10 cellular contexts compared by ENCODE assay signal in the genomic region with DNA sequence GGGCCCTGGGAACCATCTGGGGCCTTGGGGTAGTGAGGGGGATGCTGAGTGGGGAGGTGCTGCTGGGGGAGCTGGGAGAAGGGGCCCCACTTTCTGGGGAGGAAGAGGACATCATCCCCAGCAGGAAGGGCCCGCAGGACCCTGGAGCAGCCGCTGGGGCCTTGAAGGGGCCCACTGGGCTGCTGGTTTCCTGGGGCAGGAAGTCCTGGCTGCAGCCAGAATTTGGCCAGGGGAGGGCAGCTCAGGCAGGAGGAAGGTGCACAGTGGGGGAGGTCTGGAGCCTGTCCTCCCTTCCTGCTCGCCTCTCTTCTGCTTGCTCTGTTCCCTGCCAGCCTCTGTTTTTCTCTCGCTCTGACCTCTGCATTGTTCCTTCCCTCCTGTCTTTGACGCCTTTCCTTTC. TPM values are rescaled to one million over a fixed set of nuclear protein-coding genes. Genes with fewer than 3 reads are reported as not detected.
A peak's percentile ranks its signal among the peaks of the same experiment; 100 is the strongest.
DNase-seq lines count a peak whose midpoint lies in the region; ATAC-seq, FAIRE-seq and TF ChIP-seq lines count a peak whose summit lies in the region.
"Had no signal": no experiment of that assay in that cellular context is flagged by ENCODE, and none has a peak within 500 bp of the region (broad histone marks: within the 10 kb centered on the region; RNA-seq: fewer than 3 reads in every experiment).

No MANE protein-coding gene starts in this region.

- H3K4me3 ChIP-seq in A673 (ENCODE audit: low read depth, low read length, poor library complexity, severe bottlenecking) (no peak overlapping the region), GM12878 (no peak overlapping the region), left lung (no peak overlapping the region)
- no peak overlapping the region for H3K4me3 ChIP-seq in effector memory CD4-positive, alpha-beta T cell (ENCODE audit: insufficient read depth, low read depth, low read length, poor library complexity, severe bottlenecking)
- H3K4me3 ChIP-seq: smooth muscle cell had no signal

- H3K27me3 ChIP-seq in A673 (replicated peaks; ENCODE audit: insufficient read depth, low read depth, low read length, poor library complexity) (no peaks in the 10 kb centered on the region), GM12878 (replicated peaks in 1 of 2; ENCODE audit: control insufficient read depth in 2 of 2, insufficient read depth in 2 of 2, low read length in 1 of 2) (no peaks in the 10 kb centered on the region), left lung (no peaks in the 10 kb centered on the region)
- H3K27me3 ChIP-seq in effector memory CD4-positive, alpha-beta T cell (replicated peaks; ENCODE audit: control insufficient read depth, insufficient read depth, low read length, poor library complexity, severe bottlenecking), result no peaks in the 10 kb centered on the region

- no peak for TF ChIP-seq RAD21 in GM12878 (IDR thresholded peaks at IDR 0.05; ENCODE audit: insufficient read depth, low read depth, low read length)

- no peak overlapping the region for H3K4me2 ChIP-seq in GM12878 (ENCODE audit: control insufficient read depth, insufficient read depth)
- H3K4me2 ChIP-seq: smooth muscle cell had no signal

- TF ChIP-seq CTCF in A673 (conservative IDR thresholded peaks at IDR 0.05; ENCODE audit: low read depth, low read length) (no peak), GM12878 (IDR thresholded peaks at IDR 0.05 in 2 of 3, conservative IDR thresholded peaks at IDR 0.05 in 1 of 3; ENCODE audit: control insufficient read depth in 2 of 3, extremely low read depth in 1 of 3, insufficient read depth in 1 of 3, low read depth in 3 of 3, low read length in 3 of 3) (no peak), left lung (IDR thresholded peaks at IDR 0.05) (no peak)

- in situ Hi-C loops in GM12878 (cut with MboI), result no loop called here

- BruUV-seq in A673 (replicated peaks; lab: Mats Ljungman, UMichigan) (no TSS peak), GM12878 (replicated peaks; lab: Mats Ljungman, UMichigan) (no TSS peak)

- SMC1A ChIA-PET in GM12878 (lab: Charles Lee; ENCODE audit: uncharacterized antibody, unreplicated experiment), result no interaction called here

- no peaks in the 10 kb centered on the region for H4K20me1 ChIP-seq in GM12878 (ENCODE audit: control insufficient read depth, insufficient read depth)

- ATAC-seq in GM12878, result peak; percentile 52; the same call in 2 of the 3 replicates
- ATAC-seq in left lung, result peak; percentile 11
- ATAC-seq in GM19455 (IDR thresholded peaks at IDR 0.05; ENCODE audit: unreplicated experiment), result no peak
- ATAC-seq in activated CD4-positive, CD25-positive, alpha-beta regulatory T cell treated with anti-CD3 and anti-CD28 coated beads, Interleukin-2, amount 50 U/mL, for 24 hours, result no peak

- H3K9me3 ChIP-seq in A673 (ENCODE audit: low read depth, low read length, poor library complexity, severe bottlenecking) (no peaks in the 10 kb centered on the region), GM12878 (replicated peaks; ENCODE audit: control insufficient read depth, insufficient read depth, low read length) (no peaks in the 10 kb centered on the region), left lung (no peaks in the 10 kb centered on the region)
- H3K9me3 ChIP-seq in effector memory CD4-positive, alpha-beta T cell (ENCODE audit: control insufficient read depth, low read length), result no peaks in the 10 kb centered on the region

- H3K9ac ChIP-seq in GM12878 (ENCODE audit: control insufficient read depth, insufficient read depth, low read length), result no peak overlapping the region

- POLR2A ChIA-PET in A673 (lab: Charles Lee; ENCODE audit: low non-redundant PET), result no interaction called here
- POLR2A ChIA-PET in GM12878 (lab: Charles Lee), result no interaction called here

- no peak for FAIRE-seq in GM12878 (lab: Jason Lieb, UNC)
- FAIRE-seq: colon had no signal

- WGBS in GM12878 (ENCODE audit: insufficient coverage, insufficient replicate concordance, low lambda C conversion rate, missing lambda C conversion rate), result 22% methylated on average over 5 of the region's 5 CpGs

- CTCF ChIA-PET in A673 (lab: Charles Lee), result no interaction called here
- CTCF ChIA-PET in GM12878 (lab: Yijun Ruan, JAX), result no interaction called here

- H3K79me2 ChIP-seq in GM12878 (ENCODE audit: control insufficient read depth, insufficient read depth, low read length), result no peaks in the 10 kb centered on the region

- no peaks in the 10 kb centered on the region for H3K36me3 ChIP-seq in A673 (ENCODE audit: insufficient read depth, low read length, poor library complexity, severe bottlenecking)
- no peaks in the 10 kb centered on the region for H3K36me3 ChIP-seq in GM12878 (ENCODE audit: control insufficient read depth in 2 of 2, insufficient read depth in 2 of 2, low read length in 1 of 2)
- no peaks in the 10 kb centered on the region for H3K36me3 ChIP-seq in left lung
- no peaks in the 10 kb centered on the region for H3K36me3 ChIP-seq in effector memory CD4-positive, alpha-beta T cell (ENCODE audit: control insufficient read depth, insufficient read depth, low read length)

- TF ChIP-seq EP300 in GM12878 (IDR thresholded peaks at IDR 0.05; ENCODE audit: borderline replicate concordance in 1 of 2, control insufficient read depth in 1 of 2, low read depth in 2 of 2, low read length in 2 of 2), result no peak

- peak overlapping the region; percentile 64 for H3K27ac ChIP-seq in A673 (ENCODE audit: low read depth, low read length, poor library complexity, severe bottlenecking)
- H3K27ac ChIP-seq in GM12878 (ENCODE audit: control insufficient read depth, insufficient read depth), result no peak overlapping the region
- no peak overlapping the region for H3K27ac ChIP-seq in left lung
- H3K27ac ChIP-seq in effector memory CD4-positive, alpha-beta T cell (ENCODE audit: insufficient read depth, low read length, poor library complexity, severe bottlenecking), result no peak overlapping the region

- H2AFZ ChIP-seq in GM12878 (ENCODE audit: control insufficient read depth, low read depth, low read length), result no peak overlapping the region

- intact Hi-C loops in A673 (cut with micrococcal nuclease; ENCODE audit: unreplicated experiment) (no loop called here), GM12878 (cut with micrococcal nuclease; ENCODE audit: unreplicated experiment) (no loop called here), left lung (cut with DNase I) (no loop called here)

- no peak for TF ChIP-seq POLR2A in GM12878 (IDR thresholded peaks at IDR 0.05; ENCODE audit: low read depth, low read length)

- H3K4me1 ChIP-seq in A673 (ENCODE audit: insufficient read depth, low read length, poor library complexity, severe bottlenecking) (peaks cover 29% of the 10 kb centered on the region), GM12878 (ENCODE audit: control insufficient read depth, insufficient read depth, low read length) (no peaks in the 10 kb centered on the region; the same call in 1 of the 2 replicates), left lung (peaks cover 0 to 31% of the 10 kb centered on the region in 2 donors)
- no peaks in the 10 kb centered on the region for H3K4me1 ChIP-seq in effector memory CD4-positive, alpha-beta T cell (ENCODE audit: control insufficient read depth, insufficient read depth, low read length, poor library complexity, severe bottlenecking)

- DNase-seq in A673 (ENCODE audit: low spot score), result peak; percentile 35
- peak; percentile 41 for DNase-seq in KG1 (lab: John Stamatoyannopoulos, UW)
- DNase-seq in GM12878 (ENCODE audit: low read depth, low spot score), result no peak
- DNase-seq in left lung, result no peak
- DNase-seq in activated CD8-positive, alpha-beta memory T cell treated with anti-CD3 and anti-CD28 coated beads, Interleukin-2, amount 50 U/mL, for 4 hours, result no peak
- no peak for DNase-seq in effector memory CD4-positive, alpha-beta T cell

- RAD21 ChIA-PET in GM12878 (lab: Charles Lee; ENCODE audit: unreplicated experiment), result no interaction called here

TF ChIP-seq in GM12878, 131 proteins besides CTCF, POLR2A, EP300 and RAD21:
- no peak for TF ChIP-seq POLR2AphosphoS2 (IDR thresholded peaks at IDR 0.05; ENCODE audit: low read depth, low read length)

RNA-seq across cellular contexts. Expression of gene ACOT11, which starts 23.8 kb away (rescaled TPM):
- total RNA-seq in A673 (2021), result 5.5 and 5.6 TPM in 2 replicates
- 4.5 and 4.8 TPM in 2 replicates for total RNA-seq in GM12878 (2013; cell fraction: nucleolus; rRNA removed)
- 0.33 and 0.85 TPM in 2 replicates for total RNA-seq in GM12878 (2014; rRNA removed)
- 0.28 and 0.40 TPM in 2 replicates for total RNA-seq in GM12878 (2014; rRNA removed; fragmentation: Illumina TruSeq; extraction: Trizol)
- total RNA-seq in GM12878 (2021), result 0.72 and 0.90 TPM in 2 replicates
- 0.13 TPM for polyA plus RNA-seq in GM12878 (2011; ENCODE audit: low read depth)
- polyA plus RNA-seq in GM12878 (2011; rRNA removed), result 0.01 and 0.15 TPM in 2 replicates
- 0.09 and 0.12 TPM in 2 replicates for polyA plus RNA-seq in GM12878 (2011; cell fraction: cytosol; rRNA removed)
- polyA plus RNA-seq in GM12878 (2011; cell fraction: nucleus; rRNA removed), result 0.48 and 1.1 TPM in 2 replicates
- 0.37 and 0.81 TPM in 2 replicates for polyA plus RNA-seq in GM12878 (2012)
- polyA plus RNA-seq in GM12878 (2014; fragmentation: Illumina TruSeq; extraction: Trizol), result 0.06 and 0.25 TPM in 2 replicates
- polyA plus RNA-seq in GM12878 (2014; fragmentation: Nextera tagmentation; extraction: Ambion mirVana), result under 1 TPM in 1 of 2 experiments, not detected in 1; 0.04 TPM
- 0.36 and 0.50 TPM in 2 replicates for polyA plus RNA-seq in GM12878 (2014; rRNA removed)
- under 1 TPM; 0.19 to 0.39 TPM for polyA plus RNA-seq in GM12878 (2016; fragmentation: Nextera tagmentation; extraction: Ambion mirVana)
- 0.15 and 0.21 TPM in 2 replicates for polyA minus RNA-seq in GM12878 (2011; rRNA and poly(A)+ RNA removed)
- 0.31 TPM in 1 of 2 replicates, not detected in the other for polyA minus RNA-seq in GM12878 (2011; cell fraction: cytosol; rRNA and poly(A)+ RNA removed)
- polyA minus RNA-seq in GM12878 (2011; cell fraction: nucleus; rRNA and poly(A)+ RNA removed), result 0.48 and 0.57 TPM in 2 replicates
- total RNA-seq in left lung, result 10 to 100 TPM in 1 of 2 donors, 1 to 10 TPM in 1; 8.5 to 10.4 TPM

RNA-seq across cellular contexts. Expression of gene FAM151A, which starts 51.5 kb away (rescaled TPM):
- total RNA-seq in A673 (2021) (not detected in 2 replicates), GM12878 (2014; rRNA removed) (0.33 and 0.34 TPM in 2 replicates), GM12878 (2014; rRNA removed; fragmentation: Illumina TruSeq; extraction: Trizol) (0.13 TPM in 1 of 2 replicates, not detected in the other), GM12878 (2021) (0.13 TPM in 1 of 2 replicates, not detected in the other), left lung (not detected)
- total RNA-seq in GM12878 (2013; cell fraction: nucleolus; rRNA removed), result not detected in 2 replicates
- polyA plus RNA-seq in GM12878 (2011; ENCODE audit: low read depth), result not detected
- polyA plus RNA-seq in GM12878 (2011; rRNA removed) (0.06 and 0.14 TPM in 2 replicates), GM12878 (2014; fragmentation: Illumina TruSeq; extraction: Trizol) (0.09 TPM in 1 of 2 replicates, not detected in the other), GM12878 (2014; fragmentation: Nextera tagmentation; extraction: Ambion mirVana) (not detected), GM12878 (2014; rRNA removed) (0.17 TPM in 1 of 2 replicates, not detected in the other), GM12878 (2016; fragmentation: Nextera tagmentation; extraction: Ambion mirVana) (not detected)
- 0.08 and 0.12 TPM in 2 replicates for polyA plus RNA-seq in GM12878 (2011; cell fraction: cytosol; rRNA removed)
- 0.06 TPM in 1 of 2 replicates, not detected in the other for polyA plus RNA-seq in GM12878 (2011; cell fraction: nucleus; rRNA removed)
- polyA plus RNA-seq in GM12878 (2012), result 0.07 TPM in 2 replicates
- polyA minus RNA-seq in GM12878 (2011; rRNA and poly(A)+ RNA removed), result 0.15 and 0.26 TPM in 2 replicates
- not detected in 2 replicates for polyA minus RNA-seq in GM12878 (2011; cell fraction: cytosol; rRNA and poly(A)+ RNA removed)
- not detected in 2 replicates for polyA minus RNA-seq in GM12878 (2011; cell fraction: nucleus; rRNA and poly(A)+ RNA removed)
- total RNA-seq: smooth muscle cell had no signal
- polyA plus RNA-seq: smooth muscle cell had no signal

Comparison
In these comparisons a context has a peak if more than half of its experiments do, and no peak if none do; other contexts are left out.
1. DNase-seq: peak in A673 (single experiment) and KG1 (single experiment); none in GM12878 (single experiment), left lung (0 of 2), activated CD8-positive, alpha-beta memory T cell treated with anti-CD3 and anti-CD28 coated beads, Interleukin-2, amount 50 U/mL, for 4 hours (single experiment) and effector memory CD4-positive, alpha-beta T cell (0 of 3).
2. ATAC-seq: peak in GM12878 (single experiment) and left lung (single experiment); none in GM19455 (single experiment) and activated CD4-positive, CD25-positive, alpha-beta regulatory T cell treated with anti-CD3 and anti-CD28 coated beads, Interleukin-2, amount 50 U/mL, for 24 hours (0 of 2).